Comparison of ENCODE assay signal across 32 cellular contexts in genomic region chr5:112799661-112800060, GRCh38.
"Had no signal": no experiment of that assay in that cellular context is flagged by ENCODE, and none has a peak within 500 bp of the region (broad histone marks: within the 10 kb centered on the region; RNA-seq: fewer than 3 reads in every experiment).

No MANE protein-coding gene starts in this region.

- ATAC-seq: body of pancreas; effector memory CD8-positive, alpha-beta T cell; left lobe of liver; lower lobe of right lung; naive thymus-derived CD8-positive, alpha-beta T cell; stimulated activated naive B cell treated with anti-CD40 and anti-IgM and Interleukin-4, amounts not matched to agents 10 μg/mL and 1 μg/mL and 100 μg/mL, for 72 hours; upper lobe of right lung had no signal

- H3K27me3 ChIP-seq: adrenal gland, body of pancreas, cardiac muscle cell, heart right ventricle, neural progenitor cell, suprapubic skin, tibial artery, upper lobe of right lung had no signal

- DNase-seq: activated CD4-positive, alpha-beta memory T cell treated with anti-CD3 and anti-CD28 coated beads for 36 hours; activated CD4-positive, alpha-beta T cell treated with anti-CD3 and anti-CD28 coated beads, Interleukin-2, amount 10 ng/mL, durations not matched to agents 24 days and 14 days; activated CD4-positive, CD25-positive, alpha-beta regulatory T cell treated with anti-CD3 and anti-CD28 coated beads, Interleukin-2, amount 50 U/mL, for 72 hours; activated CD8-positive, alpha-beta memory T cell treated with anti-CD3 and anti-CD28 coated beads, Interleukin-2, amount 50 U/mL, for 4 hours; activated effector memory CD4-positive, alpha-beta T cell treated with anti-CD3 and anti-CD28 coated beads, Interleukin-2, amount 50 U/mL, for 16 hours; activated naive CD4-positive, alpha-beta T cell treated with anti-CD3 and anti-CD28 coated beads for 36 hours; activated naive CD8-positive, alpha-beta T cell treated with anti-CD3 and anti-CD28 coated beads for 36 hours; activated T-cell treated with anti-CD3 and anti-CD28 coated beads, Interleukin-2, amount 50 U/mL, for 1 hour; adrenal gland; aorta; body of pancreas; cortex of kidney; effector memory CD8-positive, alpha-beta T cell; foreskin fibroblast; heart right ventricle; lower lobe of right lung; mesenchymal stem cell; naive thymus-derived CD8-positive, alpha-beta T cell; occipital lobe; right cardiac atrium; stimulated activated CD4-positive, alpha-beta T cell treated with anti-CD3 and anti-CD28 coated beads, Interleukin-15, amount 100 ng/mL, for 24 hours; stimulated activated CD4-positive, alpha-beta T cell treated with anti-CD3 and anti-CD28 coated beads, Interleukin-2, amount 100 ng/mL, for 24 hours; stimulated activated naive B cell treated with anti-CD40 and anti-IgM and Interleukin-4, amounts not matched to agents 10 μg/mL and 1 μg/mL and 100 μg/mL, for 72 hours; T-helper 9 cell; tibial artery; upper lobe of right lung had no signal

- H3K9me3 ChIP-seq: adrenal gland, body of pancreas, heart right ventricle, lower lobe of right lung, suprapubic skin, tibial artery, upper lobe of right lung had no signal

- H3K4me3 ChIP-seq: adrenal gland, body of pancreas, cardiac muscle cell, heart right ventricle, lower lobe of right lung, neural progenitor cell, suprapubic skin, tibial artery, upper lobe of right lung had no signal

- H3K4me1 ChIP-seq: adrenal gland, body of pancreas, lower lobe of right lung, neural progenitor cell, parathyroid adenoma, suprapubic skin, tibial artery, upper lobe of right lung had no signal

- H3K27ac ChIP-seq: adrenal gland, body of pancreas, cardiac muscle cell, heart right ventricle, lower lobe of right lung, neural progenitor cell, parathyroid adenoma, suprapubic skin, tibial artery, upper lobe of right lung, VCaP had no signal
